Comparison of ENCODE assay signal across 8 cellular contexts in the genomic region with DNA sequence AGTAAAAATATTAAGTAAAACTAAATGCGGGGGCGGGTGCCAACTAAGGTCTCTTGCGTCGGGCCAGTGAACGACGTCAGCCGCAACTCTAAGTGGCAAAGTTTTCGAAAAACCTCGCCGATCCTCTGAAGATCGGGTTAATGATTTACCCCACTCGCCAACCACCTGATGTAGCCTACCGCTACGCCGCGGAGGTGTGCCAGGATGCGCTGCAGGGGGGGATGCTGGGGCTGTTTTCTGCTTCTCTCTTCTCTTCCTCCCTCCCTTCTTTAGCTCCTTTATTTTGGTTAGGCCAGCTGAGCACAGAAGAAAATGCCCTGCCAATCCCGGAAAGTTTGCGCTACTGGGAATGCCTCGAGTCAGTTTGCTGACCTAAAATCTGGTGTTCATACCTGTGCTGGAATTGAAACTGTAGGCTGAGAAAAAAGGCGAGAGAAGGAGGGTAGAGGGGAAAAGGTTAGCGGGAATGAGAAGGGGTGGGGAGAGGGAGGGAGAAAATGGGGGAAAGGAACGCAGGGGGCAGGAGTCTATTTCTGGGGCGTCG. TPM values are rescaled to one million over a fixed set of nuclear protein-coding genes. Genes with fewer than 3 reads are reported as not detected.
DNase-seq lines count a peak whose midpoint lies in the region; ATAC-seq, FAIRE-seq and TF ChIP-seq lines count a peak whose summit lies in the region.

No MANE protein-coding gene starts in this region.

- POLR2A ChIA-PET in SK-N-SH (lab: Yijun Ruan, JAX), result no interaction called here

- DNase-seq in SK-N-SH, result peak; percentile 15
- no peak for DNase-seq in glutamatergic neuron
- DNase-seq in D341Med (ENCODE audit: low spot score), result no peak
- no peak for DNase-seq in kidney
- no peak for DNase-seq in NCI-H2081 treated with DMSO at 0.1 percent for 48 hours (lab: John Stamatoyannopoulos, UW)

- no peaks in the 10 kb centered on the region for H4K20me1 ChIP-seq in SK-N-SH (ENCODE audit: insufficient read depth)
- no peaks in the 10 kb centered on the region for H4K20me1 ChIP-seq in OCI-LY3 (ENCODE audit: insufficient read depth, low read length)

- no peaks in the 10 kb centered on the region for H3K9me2 ChIP-seq in SK-N-SH

- H3K4me2 ChIP-seq in SK-N-SH (no peak overlapping the region), OCI-LY3 (ENCODE audit: low read length) (peak overlapping the region; percentile 96), skeletal muscle satellite cell (ENCODE audit: low read length) (peak overlapping the region; percentile 38)

- ATAC-seq in SK-N-SH treated with all-trans-retinoic acid at 6 μM for 48 hours, result no peak

- peaks cover 16% of the 10 kb centered on the region for H3K4me1 Mint-ChIP-seq in glutamatergic neuron (ENCODE audit: low read depth, unreplicated experiment)

- H3K9me3 ChIP-seq in SK-N-SH, result no peaks in the 10 kb centered on the region
- no peaks in the 10 kb centered on the region for H3K9me3 ChIP-seq in OCI-LY3 (ENCODE audit: insufficient read depth, low read length)
- H3K9me3 ChIP-seq in skeletal muscle satellite cell (replicated peaks; ENCODE audit: low read length), result peaks cover 3% of the 10 kb centered on the region
- H3K9me3 ChIP-seq in kidney (ENCODE audit: control insufficient read depth in 1 of 2, low read length in 2 of 2), result no peaks in the 10 kb centered on the region

- FAIRE-seq in kidney (lab: Jason Lieb, UNC), result no peak

- no peak for TF ChIP-seq RAD21 in SK-N-SH (IDR thresholded peaks at IDR 0.05; ENCODE audit: low read length)

- H3K4me3 Mint-ChIP-seq in glutamatergic neuron (ENCODE audit: unreplicated experiment), result peak overlapping the region; percentile 56

- no peaks in the 10 kb centered on the region for H3K36me3 Mint-ChIP-seq in glutamatergic neuron (ENCODE audit: unreplicated experiment)

- peaks cover 2% of the 10 kb centered on the region for H3K9me3 Mint-ChIP-seq in glutamatergic neuron (ENCODE audit: unreplicated experiment)

- no peaks in the 10 kb centered on the region for H3K36me3 ChIP-seq in SK-N-SH (replicated peaks in 1 of 2; ENCODE audit: control insufficient read depth in 1 of 2, insufficient read depth in 2 of 2, low read length in 1 of 2)
- no peaks in the 10 kb centered on the region for H3K36me3 ChIP-seq in OCI-LY3 (replicated peaks; ENCODE audit: low read depth, low read length)
- H3K36me3 ChIP-seq in skeletal muscle satellite cell (ENCODE audit: insufficient read depth, low read length), result no peaks in the 10 kb centered on the region
- H3K36me3 ChIP-seq in kidney (ENCODE audit: control insufficient read depth in 1 of 2, insufficient read depth in 2 of 2, low read length in 2 of 2), result no peaks in the 10 kb centered on the region

- H3K27ac Mint-ChIP-seq in glutamatergic neuron (ENCODE audit: unreplicated experiment), result no peak overlapping the region

- 11% methylated on average over 25 of the region's 25 CpGs for WGBS in SK-N-SH (ENCODE audit: low lambda C conversion rate)

- H3F3A ChIP-seq in SK-N-SH (replicated peaks; ENCODE audit: insufficient read depth), result no peaks in the 10 kb centered on the region

- H2AFZ ChIP-seq in SK-N-SH (ENCODE audit: low read depth) (no peak overlapping the region), OCI-LY3 (ENCODE audit: low read depth, low read length) (peak overlapping the region; percentile 79; the same call in 1 of the 2 replicates)

- peaks cover 94% of the 10 kb centered on the region for H3K27me3 ChIP-seq in SK-N-SH (ENCODE audit: insufficient read depth)
- H3K27me3 ChIP-seq in OCI-LY3 (ENCODE audit: low read depth, low read length), result no peaks in the 10 kb centered on the region
- H3K27me3 ChIP-seq in skeletal muscle satellite cell (ENCODE audit: control insufficient read depth, insufficient read depth, low read length), result peaks cover 99% of the 10 kb centered on the region

- intact Hi-C loops in kidney (cut with DNase I), result no loop called here

- H3K4me3 ChIP-seq in SK-N-SH (ENCODE audit: low read depth in 2 of 2, low read length in 1 of 2) (no peak overlapping the region), OCI-LY3 (ENCODE audit: low read length) (peak overlapping the region; percentile 82), skeletal muscle satellite cell (ENCODE audit: low read length) (no peak overlapping the region), kidney (ENCODE audit: low read length in 2 of 2) (no peak overlapping the region)

- H3K27ac ChIP-seq in SK-N-SH (ENCODE audit: low read depth in 2 of 2, low read length in 1 of 2) (no peak overlapping the region), OCI-LY3 (ENCODE audit: low read length) (peak overlapping the region; percentile 89), kidney (ENCODE audit: low read depth in 2 of 2, low read length in 2 of 2) (no peak overlapping the region)

- H3K4me1 ChIP-seq in SK-N-SH (ENCODE audit: control insufficient read depth in 1 of 2, insufficient read depth in 2 of 2, low read depth in 1 of 2, low read length in 1 of 2), result no peaks in the 10 kb centered on the region; a peak in 1 of 4 replicates
- peaks cover 26% of the 10 kb centered on the region for H3K4me1 ChIP-seq in OCI-LY3 (ENCODE audit: low read length)
- H3K4me1 ChIP-seq in skeletal muscle satellite cell (ENCODE audit: control insufficient read depth, insufficient read depth, low read length), result no peaks in the 10 kb centered on the region
- peaks cover 0 to 3% of the 10 kb centered on the region in 2 donors for H3K4me1 ChIP-seq in kidney (ENCODE audit: control insufficient read depth in 1 of 2, insufficient read depth in 1 of 2, low read depth in 1 of 2, low read length in 2 of 2)

- peaks cover 39% of the 10 kb centered on the region for H3K27me3 Mint-ChIP-seq in glutamatergic neuron (ENCODE audit: unreplicated experiment)

- no peak for TF ChIP-seq EP300 in SK-N-SH (IDR thresholded peaks at IDR 0.05; ENCODE audit: borderline replicate concordance in 1 of 2, low read depth in 1 of 2, low read length in 1 of 2)

- TF ChIP-seq CTCF in SK-N-SH (IDR thresholded peaks at IDR 0.05) (no peak), OCI-LY3 (IDR thresholded peaks at IDR 0.05; ENCODE audit: low read depth, low read length) (no peak), glutamatergic neuron (IDR thresholded peaks at IDR 0.05; ENCODE audit: partially characterized antibody, unreplicated experiment) (no peak), kidney (IDR thresholded peaks at IDR 0.05; ENCODE audit: borderline replicate concordance, extremely low read depth, insufficient read depth) (no peak)

- H3K9ac ChIP-seq in SK-N-SH (no peak overlapping the region), OCI-LY3 (ENCODE audit: low read length) (peak overlapping the region; percentile 88), skeletal muscle satellite cell (ENCODE audit: low read depth, low read length) (no peak overlapping the region), kidney (ENCODE audit: low read length in 2 of 2) (no peak overlapping the region)

- H3K79me2 ChIP-seq in SK-N-SH (ENCODE audit: insufficient read depth) (no peaks in the 10 kb centered on the region), OCI-LY3 (ENCODE audit: low read length) (no peaks in the 10 kb centered on the region)

- CTCF ChIA-PET in SK-N-SH (lab: Yijun Ruan, JAX), result no interaction called here

TF ChIP-seq in SK-N-SH treated with all-trans-retinoic acid at 6 μM for 48 hours, 23 proteins besides CTCF, POLR2A, EP300 and RAD21:
- no peak for TF ChIP-seq RARB (CRISPR knock-in tag; IDR thresholded peaks at IDR 0.05)
- TF ChIP-seq ZC3H10 (CRISPR knock-in tag; IDR thresholded peaks at IDR 0.05), result no peak
- TF ChIP-seq ARNTL (CRISPR knock-in tag; IDR thresholded peaks at IDR 0.05; ENCODE audit: borderline replicate concordance, low read depth), result no peak
- TF ChIP-seq, protein P1, sequence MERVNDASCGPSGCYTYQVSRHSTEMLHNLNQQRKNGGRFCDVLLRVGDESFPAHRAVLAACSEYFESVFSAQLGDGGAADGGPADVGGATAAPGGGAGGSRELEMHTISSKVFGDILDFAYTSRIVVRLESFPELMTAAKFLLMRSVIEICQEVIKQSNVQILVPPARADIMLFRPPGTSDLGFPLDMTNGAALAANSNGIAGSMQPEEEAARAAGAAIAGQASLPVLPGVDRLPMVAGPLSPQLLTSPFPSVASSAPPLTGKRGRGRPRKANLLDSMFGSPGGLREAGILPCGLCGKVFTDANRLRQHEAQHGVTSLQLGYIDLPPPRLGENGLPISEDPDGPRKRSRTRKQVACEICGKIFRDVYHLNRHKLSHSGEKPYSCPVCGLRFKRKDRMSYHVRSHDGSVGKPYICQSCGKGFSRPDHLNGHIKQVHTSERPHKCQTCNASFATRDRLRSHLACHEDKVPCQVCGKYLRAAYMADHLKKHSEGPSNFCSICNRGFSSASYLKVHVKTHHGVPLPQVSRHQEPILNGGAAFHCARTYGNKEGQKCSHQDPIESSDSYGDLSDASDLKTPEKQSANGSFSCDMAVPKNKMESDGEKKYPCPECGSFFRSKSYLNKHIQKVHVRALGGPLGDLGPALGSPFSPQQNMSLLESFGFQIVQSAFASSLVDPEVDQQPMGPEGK (CRISPR knock-in tag; IDR thresholded peaks at IDR 0.05; ENCODE audit: borderline replicate concordance), result no peak
- no peak for TF ChIP-seq TOX (CRISPR knock-in tag; IDR thresholded peaks at IDR 0.05; ENCODE audit: borderline replicate concordance)
- TF ChIP-seq SNAI2 (CRISPR knock-in tag; IDR thresholded peaks at IDR 0.05), result no peak
- no peak for TF ChIP-seq GLIS3 (CRISPR knock-in tag; IDR thresholded peaks at IDR 0.05)
- TF ChIP-seq ZNF8 (CRISPR knock-in tag; IDR thresholded peaks at IDR 0.05), result no peak
- TF ChIP-seq CREB5 (CRISPR knock-in tag; IDR thresholded peaks at IDR 0.05; ENCODE audit: low read depth), result no peak

RNA-seq across cellular contexts. Expression of gene FOXB1, which starts 7.5 kb away (rescaled TPM):
- polyA plus RNA-seq in SK-N-SH (2012; rRNA removed) (not detected in 2 replicates), kidney (ENCODE audit: insufficient read depth, low read depth, low replicate concordance) (not detected)
- polyA plus RNA-seq in SK-N-SH (2012; cell fraction: cytosol; rRNA removed), result not detected in 2 replicates
- polyA plus RNA-seq in SK-N-SH (2012; cell fraction: nucleus; rRNA removed), result not detected in 2 replicates
- total RNA-seq in glutamatergic neuron (ENCODE audit: unreplicated experiment) (not detected), kidney (not detected)
- not detected in 2 replicates for total RNA-seq in skeletal muscle satellite cell (2012; rRNA removed)
